Comparison of ENCODE assay signal across 18 cellular contexts in the genomic region with DNA sequence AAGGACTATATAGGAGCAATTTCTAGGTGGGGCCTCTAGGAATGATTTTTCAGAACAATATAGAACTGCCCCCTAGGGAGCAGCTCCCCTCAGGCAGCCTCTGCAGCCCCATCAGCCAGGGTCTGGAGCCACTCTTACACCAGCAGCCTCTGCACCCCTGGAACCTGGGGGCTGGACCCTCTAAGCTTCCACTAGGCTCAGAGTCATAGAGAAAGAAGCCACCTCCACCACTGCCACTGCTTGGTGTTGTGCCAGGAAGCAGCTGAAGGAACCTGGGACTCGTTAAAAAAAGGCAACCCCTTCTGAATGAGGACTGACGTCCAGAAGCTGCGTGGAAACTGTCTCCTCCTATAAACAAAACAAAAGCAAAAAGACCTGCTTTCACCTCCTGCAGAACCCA.
A peak's percentile ranks its signal among the peaks of the same experiment; 100 is the strongest.
DNase-seq lines count a peak whose midpoint lies in the region; ATAC-seq, FAIRE-seq and TF ChIP-seq lines count a peak whose summit lies in the region.
"Had no signal": no experiment of that assay in that cellular context is flagged by ENCODE, and none has a peak within 500 bp of the region (broad histone marks: within the 10 kb centered on the region; RNA-seq: fewer than 3 reads in every experiment).

No MANE protein-coding gene starts in this region.

- H3K27ac ChIP-seq in esophagus muscularis mucosa (replicated peaks in 1 of 4) (no peak overlapping the region), pancreas (no peak overlapping the region)
- H3K27ac ChIP-seq: GM23248, HL-60 had no signal

- FAIRE-seq in pancreas (lab: Jason Lieb, UNC): no peak
- FAIRE-seq: A204.1, K562 had no signal

- H3K4me1 ChIP-seq in esophagus muscularis mucosa (no peaks in the 10 kb centered on the region), pancreas (peaks cover 0 to 11% (median 5%) of the 10 kb centered on the region in 3 donors)

- peaks cover 0 to 4% (median under 1%) of the 10 kb centered on the region in 4 donors for H3K9me3 ChIP-seq in esophagus muscularis mucosa
- H3K9me3 ChIP-seq in pancreas: no peaks in the 10 kb centered on the region

- ATAC-seq in left cardiac atrium: no peak
- no peak for ATAC-seq in pancreas
- no peak for ATAC-seq in HG03025 (IDR thresholded peaks at IDR 0.05; ENCODE audit: low FRiP score, unreplicated experiment)

- H3K36me3 ChIP-seq in esophagus muscularis mucosa (no peaks in the 10 kb centered on the region), pancreas (no peaks in the 10 kb centered on the region)

- TF ChIP-seq CTCF in esophagus muscularis mucosa (IDR thresholded peaks at IDR 0.05): no peak
- no peak for TF ChIP-seq CTCF in pancreas (IDR thresholded peaks at IDR 0.05)

- CTCF ChIA-PET in HEK293T (lab: Yijun Ruan, JAX): no interaction called here

- no peak for TF ChIP-seq POLR2A in esophagus muscularis mucosa (IDR thresholded peaks at IDR 0.05; ENCODE audit: low read depth)

- H3K4me3 ChIP-seq in esophagus muscularis mucosa (no peak overlapping the region), pancreas (no peak overlapping the region)
- H3K4me3 ChIP-seq: GM23248, K562 had no signal

- 65% methylated on average over 3 of the region's 3 CpGs for WGBS in esophagus muscularis mucosa
- WGBS in pancreas, 2 donors: 88% methylated on average over 3 of the region's 3 CpGs

- H3K27me3 ChIP-seq in esophagus muscularis mucosa: no peaks in the 10 kb centered on the region
- no peaks in the 10 kb centered on the region for H3K27me3 ChIP-seq in pancreas

- POLR2A ChIA-PET in HEK293T (lab: Yijun Ruan, JAX): no interaction called here

- intact Hi-C loops in cardiac septum (cut with DNase I): no loop called here
- intact Hi-C loops in left cardiac atrium (cut with DNase I): no loop called here
- intact Hi-C loops in esophagus muscularis mucosa (cut with DNase I): no loop called here
- intact Hi-C loops in pancreas (cut with DNase I): no loop called here

- peak; percentile 56 for DNase-seq in cardiac septum (ENCODE audit: low spot score)
- no peak for DNase-seq in left cardiac atrium
- DNase-seq in esophagus muscularis mucosa (ENCODE audit: extremely low spot score): peak; percentile 68
- DNase-seq in pancreas: peak in 4 of 6 donors; percentile 2 to 25 (median 12)
- DNase-seq in ureter (ENCODE audit: low spot score): peak; percentile 29
- no peak for DNase-seq in HEK293T (ENCODE audit: extremely low spot score)
- no peak for DNase-seq in OCI-M2 (lab: John Stamatoyannopoulos, UW; ENCODE audit: unreplicated experiment)
- DNase-seq: Calu3, GF-D8, GM23248, NCI-H1092 treated with DMSO at 0.1 percent for 48 hours, NCI-H1694, NCI-H774, Right ventricle myocardium superior had no signal

- no peak for TF ChIP-seq EP300 in esophagus muscularis mucosa (IDR thresholded peaks at IDR 0.05)

TF ChIP-seq in HEK293T, 16 proteins besides CTCF, POLR2A, EP300 and RAD21:
- TF ChIP-seq LEF1 (IDR thresholded peaks at IDR 0.05; ENCODE audit: borderline replicate concordance) (no peak), ELF4 (IDR thresholded peaks at IDR 0.05) (no peak), NFRKB (IDR thresholded peaks at IDR 0.05) (no peak), ZNF384 (IDR thresholded peaks at IDR 0.05) (no peak), SUZ12 (IDR thresholded peaks at IDR 0.05) (no peak), FOXK2 (IDR thresholded peaks at IDR 0.05) (no peak), HDGF (IDR thresholded peaks at IDR 0.05; ENCODE audit: borderline replicate concordance) (no peak), TARDBP (IDR thresholded peaks at IDR 0.05) (no peak), BHLHE40 (IDR thresholded peaks at IDR 0.05; ENCODE audit: borderline replicate concordance) (no peak), ARNT (IDR thresholded peaks at IDR 0.05) (no peak)
TF ChIP-seq in HEK293T: peak in this region for 0.

Comparison
In these comparisons a context has a peak if more than half of its experiments do, and no peak if none do; other contexts are left out.
1. DNase-seq: peak in cardiac septum (single experiment), esophagus muscularis mucosa (single experiment), pancreas (4 of 6) and ureter (single experiment); none in left cardiac atrium (single experiment), HEK293T (single experiment) and OCI-M2 (single experiment).